In the genomic region with DNA sequence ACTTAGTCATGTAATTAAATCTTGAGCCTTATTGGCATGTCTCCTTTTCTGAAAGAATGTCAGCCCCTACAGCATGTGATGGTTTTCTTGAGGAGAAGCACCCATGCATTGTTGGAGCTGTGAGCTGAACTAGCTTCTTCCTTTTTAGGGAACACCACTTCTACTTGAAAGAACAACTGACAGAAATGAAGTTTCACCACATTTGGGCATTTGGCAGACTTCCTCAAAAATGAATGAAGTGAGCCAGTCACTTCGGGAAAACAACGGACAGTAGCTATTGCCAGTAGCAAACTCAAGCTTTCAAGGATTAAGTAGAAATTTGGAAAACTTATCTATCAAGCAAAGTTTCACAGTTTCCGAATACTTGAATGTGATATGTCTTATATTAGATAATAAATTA, we compare ENCODE assay signal across 23 cellular contexts.
"Had no signal": no experiment of that assay in that cellular context is flagged by ENCODE, and none has a peak within 500 bp of the region (broad histone marks: within the 10 kb centered on the region; RNA-seq: fewer than 3 reads in every experiment).

No MANE protein-coding gene starts in this region.

- ATAC-seq: activated CD8-positive, alpha-beta T cell treated with anti-CD3 and anti-CD28 coated beads, Interleukin-2, amount 10 ng/mL, durations not matched to agents 7 days and 5 days; activated T-helper 17 cell treated with anti-CD3 and anti-CD28 coated beads, Interleukin-2, amount 50 U/mL, for 72 hours; left lobe of liver; natural killer cell treated with Interleukin-12 subunit alpha and Interleukin-12 subunit beta and Interleukin-15 and Interleukin-18, amount 100 ng/mL, for 72 hours; right cardiac atrium had no signal

- H3K4me1 ChIP-seq: adrenal gland, ascending aorta had no signal

- H3K36me3 ChIP-seq: adrenal gland, ascending aorta, brain microvascular endothelial cell, neutrophil, ovary had no signal

- H3K9me3 ChIP-seq: adrenal gland, ascending aorta, neutrophil, ovary had no signal

- H3K4me3 ChIP-seq: adrenal gland, ascending aorta, hepatocyte, lung, ovary had no signal

- H3K27ac ChIP-seq: adrenal gland, ascending aorta, brain microvascular endothelial cell, hepatocyte, neutrophil, ovary had no signal

- H3K4me2 ChIP-seq: hepatocyte had no signal

- DNase-seq: activated CD4-positive, alpha-beta T cell treated with anti-CD3 and anti-CD28 coated beads for 1 hour; activated CD4-positive, alpha-beta T cell treated with anti-CD3 and anti-CD28 coated beads, Interleukin-2, amount 50 U/mL, for 1 hour; activated CD8-positive, alpha-beta T cell treated with anti-CD3 and anti-CD28 coated beads, Interleukin-2, amount 10 ng/mL, durations not matched to agents 7 days and 5 days; activated naive CD4-positive, alpha-beta T cell; activated T-cell treated with anti-CD3 and anti-CD28 coated beads, Interleukin-2, amount 50 U/mL, for 24 hours; brain microvascular endothelial cell; caudate nucleus; effector CD8-positive, alpha-beta T cell; erythroblast; foreskin fibroblast; immature natural killer cell; ovary; right cardiac atrium; stimulated activated CD4-positive, alpha-beta T cell treated with anti-CD3 and anti-CD28 coated beads, Interleukin-4, amount 100 ng/mL, for 24 hours; stimulated activated naive CD4-positive, alpha-beta T cell treated with Interleukin-2 at 50 U/mL for 16 hours had no signal

- H3K27me3 ChIP-seq: adrenal gland, ascending aorta, brain microvascular endothelial cell, hepatocyte, neutrophil, ovary had no signal

- H2AFZ ChIP-seq: hepatocyte had no signal

- H3K79me2 ChIP-seq: hepatocyte had no signal
